ENCODE assay signal across 9 cellular contexts in the genomic region with DNA sequence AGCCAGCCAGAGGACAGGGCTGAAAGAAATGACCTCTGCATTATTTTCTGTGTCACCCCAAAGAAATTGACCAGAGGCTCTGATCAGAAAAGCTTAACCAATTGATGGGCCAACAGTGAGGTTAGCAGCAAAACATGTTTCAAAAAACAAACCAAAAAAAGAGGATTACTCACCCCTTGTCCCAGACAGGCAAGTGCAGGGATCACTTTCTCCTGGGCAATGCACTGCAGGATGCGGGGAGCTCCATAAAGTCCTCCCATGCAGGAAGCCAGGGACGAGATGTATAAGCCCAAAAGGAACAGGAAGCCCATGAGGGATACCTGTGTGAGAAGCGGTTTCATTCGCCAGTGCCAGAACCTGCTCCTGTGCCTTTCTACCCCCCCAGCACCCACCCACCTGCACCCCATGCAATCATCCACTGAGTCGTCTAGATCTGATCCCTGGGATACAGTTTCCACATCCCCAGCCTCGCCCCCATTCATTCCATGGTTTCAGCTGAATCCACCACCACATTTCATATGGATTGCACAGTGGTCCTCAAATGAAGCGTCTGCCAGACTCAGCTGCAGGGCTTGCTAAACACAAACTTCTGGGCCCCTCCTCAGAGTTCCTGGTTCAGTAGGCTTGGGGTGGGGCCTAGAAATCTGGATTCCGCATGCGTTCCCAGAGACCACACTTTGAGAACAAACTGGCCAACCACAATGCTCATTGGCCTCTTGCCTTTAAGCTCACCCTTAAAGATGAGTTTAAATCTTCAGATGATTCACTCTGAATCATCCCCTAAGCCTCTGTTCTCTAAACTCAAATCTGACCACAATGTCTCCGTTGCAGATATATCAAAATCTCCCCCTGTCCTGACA. TPM values are rescaled to one million over a fixed set of nuclear protein-coding genes. Genes with fewer than 3 reads are reported as not detected.
DNase-seq lines count a peak whose midpoint lies in the region; ATAC-seq, FAIRE-seq and TF ChIP-seq lines count a peak whose summit lies in the region.
"Had no signal": no experiment of that assay in that cellular context is flagged by ENCODE, and none has a peak within 500 bp of the region (broad histone marks: within the 10 kb centered on the region; RNA-seq: fewer than 3 reads in every experiment).

No MANE protein-coding gene starts in this region.

- H3K36me3 ChIP-seq in PC-9 (ENCODE audit: low read depth), result peaks cover 7% of the 10 kb centered on the region; the same call in 1 of the 2 replicates
- no peaks in the 10 kb centered on the region for H3K36me3 ChIP-seq in kidney (ENCODE audit: control insufficient read depth in 1 of 2, insufficient read depth in 2 of 2, low read length in 2 of 2)

- H3F3A ChIP-seq in PC-9 (ENCODE audit: insufficient read depth, low read depth), result peaks cover 13% of the 10 kb centered on the region; the same call in 1 of the 2 replicates

- no peak overlapping the region for H3K27ac ChIP-seq in PC-9
- no peak overlapping the region for H3K27ac ChIP-seq in kidney (ENCODE audit: low read depth in 2 of 2, low read length in 2 of 2)

- no peak overlapping the region for H2AFZ ChIP-seq in PC-9

- no peaks in the 10 kb centered on the region for H3K9me3 ChIP-seq in PC-9 (ENCODE audit: insufficient read depth, low read depth)
- no peaks in the 10 kb centered on the region for H3K9me3 ChIP-seq in kidney (ENCODE audit: control insufficient read depth in 1 of 2, low read length in 2 of 2)

- no peaks in the 10 kb centered on the region for H3K9me2 ChIP-seq in PC-9 (ENCODE audit: insufficient read depth)

- DNase-seq in activated CD4-positive, CD25-positive, alpha-beta regulatory T cell (lab: John Stamatoyannopoulos, UW), result no peak
- peak; percentile 54 to 69 for DNase-seq in PC-9
- peak; percentile 76 for DNase-seq in dedifferentiated amniotic fluid mesenchymal stem cell (ENCODE audit: extremely low spot score)
- peak; percentile 56 for DNase-seq in smooth muscle cell of the brain vasculature (ENCODE audit: low read depth, low spot score)
- no peak for DNase-seq in kidney
- DNase-seq in NCI-H1417 treated with DMSO at 0.1 percent for 48 hours (lab: John Stamatoyannopoulos, UW), result no peak

- FAIRE-seq in kidney (lab: Jason Lieb, UNC), result no peak
- FAIRE-seq: A204.1 had no signal

- no peaks in the 10 kb centered on the region for H3K79me2 ChIP-seq in PC-9 (ENCODE audit: low read depth)

- CTCF ChIA-PET in PC-9 (lab: Charles Lee), result interaction anchor here (0.6 kb wide), 1 partner anchor 56 kb away, joined by 4 read pairs; no protein-coding TSS in a partner anchor

- no peaks in the 10 kb centered on the region for H3K27me3 ChIP-seq in PC-9 (ENCODE audit: insufficient read depth, low read depth)

- POLR2A ChIA-PET in PC-9 (lab: Charles Lee; ENCODE audit: unreplicated experiment), result interaction anchor here (0.5 to 0.7 kb wide), 2 partner anchors 16 to 30 kb away, joined by 3 to 5 read pairs; no protein-coding TSS in a partner anchor

- peak; percentile 83 to 90 for ATAC-seq in activated CD4-positive, CD25-positive, alpha-beta regulatory T cell treated with anti-CD3 and anti-CD28 coated beads, Interleukin-2, amount 50 U/mL, for 24 hours
- no peak for ATAC-seq in HG02678 (IDR thresholded peaks at IDR 0.05; ENCODE audit: unreplicated experiment)

- H4K20me1 ChIP-seq in PC-9 (ENCODE audit: insufficient read depth), result no peaks in the 10 kb centered on the region

- H3K4me2 ChIP-seq in PC-9, result peak overlapping the region; percentile 41

- H3K4me1 ChIP-seq in PC-9 (replicated peaks; ENCODE audit: insufficient read depth), result peaks cover 36% of the 10 kb centered on the region
- no peaks in the 10 kb centered on the region for H3K4me1 ChIP-seq in kidney (ENCODE audit: control insufficient read depth in 1 of 2, insufficient read depth in 1 of 2, low read depth in 1 of 2, low read length in 2 of 2)

- H3K9ac ChIP-seq in kidney (ENCODE audit: low read length in 2 of 2), result no peak overlapping the region

- TF ChIP-seq CTCF in PC-9 (conservative IDR thresholded peaks at IDR 0.05), result no peak
- TF ChIP-seq CTCF in kidney (IDR thresholded peaks at IDR 0.05; ENCODE audit: borderline replicate concordance, extremely low read depth, insufficient read depth), result no peak

- BruUV-seq in PC-9 (replicated peaks; lab: Mats Ljungman, UMichigan), result no TSS peak

- H3K4me3 ChIP-seq in PC-9 (no peak overlapping the region), kidney (ENCODE audit: low read length in 2 of 2) (no peak overlapping the region)

- intact Hi-C loops in PC-9 (cut with micrococcal nuclease; ENCODE audit: unreplicated experiment), result loop anchor here (1.0 kb wide), 2 partner anchors 19 to 43 kb away; no protein-coding TSS in a partner anchor
- intact Hi-C loops in kidney (cut with DNase I), result no loop called here

RNA-seq across cellular contexts. Expression of a gene that starts 54.4 kb away (rescaled TPM):
- total RNA-seq in PC-9 (2021), result 30.2 and 33.5 TPM in 2 replicates
- total RNA-seq in kidney, result 96.3 TPM
- polyA plus RNA-seq in kidney (ENCODE audit: insufficient read depth, low read depth, low replicate concordance), result 10.3 TPM

Comparison
In these comparisons a context has a peak if more than half of its experiments do, and no peak if none do; other contexts are left out.
1. DNase-seq: peak in PC-9 (2 of 2), dedifferentiated amniotic fluid mesenchymal stem cell (single experiment) and smooth muscle cell of the brain vasculature (single experiment); none in activated CD4-positive, CD25-positive, alpha-beta regulatory T cell (0 of 4), kidney (single experiment) and NCI-H1417 treated with DMSO at 0.1 percent for 48 hours (single experiment).